ENCODE assay signal across 8 cellular contexts in genomic region chr3:37862219-37862711, GRCh38. TPM values are rescaled to one million over a fixed set of nuclear protein-coding genes. Genes with fewer than 3 reads are reported as not detected.
A peak's percentile ranks its signal among the peaks of the same experiment; 100 is the strongest.
DNase-seq lines count a peak whose midpoint lies in the region; ATAC-seq and TF ChIP-seq lines count a peak whose summit lies in the region.

No MANE protein-coding gene starts in this region.

- POLR2A ChIA-PET in A673 (lab: Charles Lee; ENCODE audit: low non-redundant PET), result no interaction called here
- POLR2A ChIA-PET in activated CD8-positive, alpha-beta T cell treated with anti-CD3 and anti-CD28 coated beads, Interleukin-2, amount 10 ng/mL, durations not matched to agents 7 days and 5 days (lab: Charles Lee), result no interaction called here
- POLR2A ChIA-PET in naive thymus-derived CD4-positive, alpha-beta T cell (lab: Charles Lee), result no interaction called here

- DNase-seq in A673 (ENCODE audit: low spot score) (peak; percentile 35), COR-L47 (lab: John Stamatoyannopoulos, UW) (no peak)
- DNase-seq in activated CD8-positive, alpha-beta T cell treated with anti-CD3 and anti-CD28 coated beads, Interleukin-2, amount 10 ng/mL, durations not matched to agents 7 days and 5 days, result no peak
- peak in 8 of 9 donors; percentile 19 to 69 (median 44) for DNase-seq in naive thymus-derived CD4-positive, alpha-beta T cell

- peak; percentile 29 for ATAC-seq in HG03432 (IDR thresholded peaks at IDR 0.05; ENCODE audit: unreplicated experiment)
- no peak for ATAC-seq in activated CD8-positive, alpha-beta T cell treated with anti-CD3 and anti-CD28 coated beads, Interleukin-2, amount 10 ng/mL, durations not matched to agents 7 days and 5 days
- ATAC-seq in esophagus mucosa, result peak; percentile 43
- peak; percentile 28 for ATAC-seq in naive thymus-derived CD4-positive, alpha-beta T cell
- ATAC-seq in HG03460 (IDR thresholded peaks at IDR 0.05; ENCODE audit: unreplicated experiment), result no peak

- H3K4me1 ChIP-seq in A673 (ENCODE audit: insufficient read depth, low read length, poor library complexity, severe bottlenecking), result peaks cover 4% of the 10 kb centered on the region
- H3K4me1 ChIP-seq in naive thymus-derived CD4-positive, alpha-beta T cell (ENCODE audit: control insufficient read depth in 2 of 2, insufficient read depth in 2 of 2, low read length in 2 of 2), result peaks cover 0 to 14% of the 10 kb centered on the region in 2 donors
- peaks cover 27% of the 10 kb centered on the region for H3K4me1 ChIP-seq in thymus (ENCODE audit: control insufficient read depth, insufficient read depth, low read length)

- no peaks in the 10 kb centered on the region for H3K36me3 Mint-ChIP-seq in activated CD8-positive, alpha-beta T cell treated with anti-CD3 and anti-CD28 coated beads, Interleukin-2, amount 10 ng/mL, durations not matched to agents 7 days and 5 days (ENCODE audit: low read depth)
- peaks cover 0 to 2% (median 0%) of the 10 kb centered on the region in 5 donors for H3K36me3 Mint-ChIP-seq in naive thymus-derived CD4-positive, alpha-beta T cell

- H3K9me3 ChIP-seq in A673 (ENCODE audit: low read depth, low read length, poor library complexity, severe bottlenecking) (no peaks in the 10 kb centered on the region), thymus (ENCODE audit: control insufficient read depth) (no peaks in the 10 kb centered on the region)
- H3K9me3 ChIP-seq in naive thymus-derived CD4-positive, alpha-beta T cell (ENCODE audit: control insufficient read depth in 2 of 3, low read length in 3 of 3), result no peaks in the 10 kb centered on the region

- intact Hi-C loops in A673 (cut with micrococcal nuclease; ENCODE audit: unreplicated experiment), result no loop called here
- intact Hi-C loops in naive thymus-derived CD4-positive, alpha-beta T cell (cut with micrococcal nuclease), result no loop called here

- H3K4me3 Mint-ChIP-seq in activated CD8-positive, alpha-beta T cell treated with anti-CD3 and anti-CD28 coated beads, Interleukin-2, amount 10 ng/mL, durations not matched to agents 7 days and 5 days, result peak overlapping the region; percentile 68
- peak overlapping the region; percentile 68 to 98 (median 86) for H3K4me3 Mint-ChIP-seq in naive thymus-derived CD4-positive, alpha-beta T cell

- no peaks in the 10 kb centered on the region for H3K36me3 ChIP-seq in A673 (ENCODE audit: insufficient read depth, low read length, poor library complexity, severe bottlenecking)
- H3K36me3 ChIP-seq in naive thymus-derived CD4-positive, alpha-beta T cell (ENCODE audit: control insufficient read depth in 2 of 3, insufficient read depth in 3 of 3, low read length in 3 of 3), result peaks cover 0 to 5% (median 0%) of the 10 kb centered on the region in 3 experiments
- H3K36me3 ChIP-seq in thymus (ENCODE audit: control insufficient read depth, insufficient read depth), result no peaks in the 10 kb centered on the region

- CTCF ChIA-PET in A673 (lab: Charles Lee), result no interaction called here
- CTCF ChIA-PET in activated CD8-positive, alpha-beta T cell treated with anti-CD3 and anti-CD28 coated beads, Interleukin-2, amount 10 ng/mL, durations not matched to agents 7 days and 5 days (lab: Charles Lee), result no interaction called here
- CTCF ChIA-PET in naive thymus-derived CD4-positive, alpha-beta T cell (lab: Charles Lee), result interaction anchor here (0.9 kb wide), 1 partner anchor 104 kb away, joined by 3 read pairs; no protein-coding TSS in a partner anchor

- H3K27ac ChIP-seq in A673 (ENCODE audit: low read depth, low read length, poor library complexity, severe bottlenecking), result no peak overlapping the region
- no peak overlapping the region for H3K27ac ChIP-seq in naive thymus-derived CD4-positive, alpha-beta T cell (ENCODE audit: low read depth, low read length)
- peak overlapping the region; percentile 62 for H3K27ac ChIP-seq in thymus (ENCODE audit: low read depth)

- 10% methylated on average over 36 of the region's 36 CpGs for WGBS in thymus

- H3K9me3 Mint-ChIP-seq in activated CD8-positive, alpha-beta T cell treated with anti-CD3 and anti-CD28 coated beads, Interleukin-2, amount 10 ng/mL, durations not matched to agents 7 days and 5 days (ENCODE audit: insufficient read depth), result no peaks in the 10 kb centered on the region
- H3K9me3 Mint-ChIP-seq in naive thymus-derived CD4-positive, alpha-beta T cell, result no peaks in the 10 kb centered on the region

- no peak overlapping the region for H3K27ac Mint-ChIP-seq in activated CD8-positive, alpha-beta T cell treated with anti-CD3 and anti-CD28 coated beads, Interleukin-2, amount 10 ng/mL, durations not matched to agents 7 days and 5 days
- H3K27ac Mint-ChIP-seq in naive thymus-derived CD4-positive, alpha-beta T cell, result peak overlapping the region; percentile 12 to 93 (median 67)

- peaks cover 57% of the 10 kb centered on the region for H3K27me3 Mint-ChIP-seq in activated CD8-positive, alpha-beta T cell treated with anti-CD3 and anti-CD28 coated beads, Interleukin-2, amount 10 ng/mL, durations not matched to agents 7 days and 5 days (ENCODE audit: low read depth)
- H3K27me3 Mint-ChIP-seq in naive thymus-derived CD4-positive, alpha-beta T cell, result peaks cover 0 to 50% (median 0%) of the 10 kb centered on the region in 5 donors

- H3K27me3 ChIP-seq in A673 (replicated peaks; ENCODE audit: insufficient read depth, low read depth, low read length, poor library complexity) (no peaks in the 10 kb centered on the region), thymus (ENCODE audit: control insufficient read depth, insufficient read depth) (no peaks in the 10 kb centered on the region)
- H3K27me3 ChIP-seq in naive thymus-derived CD4-positive, alpha-beta T cell (ENCODE audit: control insufficient read depth in 2 of 2, insufficient read depth in 2 of 2, low read length in 2 of 2), result no peaks in the 10 kb centered on the region

- H3K4me1 Mint-ChIP-seq in activated CD8-positive, alpha-beta T cell treated with anti-CD3 and anti-CD28 coated beads, Interleukin-2, amount 10 ng/mL, durations not matched to agents 7 days and 5 days (ENCODE audit: low read depth), result peaks cover 19% of the 10 kb centered on the region
- H3K4me1 Mint-ChIP-seq in naive thymus-derived CD4-positive, alpha-beta T cell, result peaks cover 12 to 36% (median 24%) of the 10 kb centered on the region in 7 donors

- no TSS peak for BruUV-seq in A673 (replicated peaks; lab: Mats Ljungman, UMichigan)

- H3K4me3 ChIP-seq in A673 (ENCODE audit: low read depth, low read length, poor library complexity, severe bottlenecking) (peak overlapping the region; percentile 58), thymus (ENCODE audit: low read length) (peak overlapping the region; percentile 73)
- H3K4me3 ChIP-seq in naive thymus-derived CD4-positive, alpha-beta T cell (ENCODE audit: low read length), result no peak overlapping the region

- no peak for TF ChIP-seq CTCF in A673 (conservative IDR thresholded peaks at IDR 0.05; ENCODE audit: low read depth, low read length)

RNA-seq across cellular contexts. Expression of gene CTDSPL, which starts 0.6 kb away (rescaled TPM):
- total RNA-seq in A673 (2021) (13.2 and 14.0 TPM in 2 replicates), esophagus mucosa (27.2 TPM)
- 1 to 10 TPM in 1 of 2 experiments, under 1 TPM in 1; 0.90 to 2.1 TPM for total RNA-seq in activated CD8-positive, alpha-beta T cell treated with anti-CD3 and anti-CD28 coated beads, Interleukin-2, amount 10 ng/mL, durations not matched to agents 7 days and 5 days
- total RNA-seq in naive thymus-derived CD4-positive, alpha-beta T cell, result 1 to 10 TPM; 1.5 to 5.6 (median 1.7) TPM
- under 1 TPM; 0.15 to 0.58 TPM for polyA plus RNA-seq in naive thymus-derived CD4-positive, alpha-beta T cell
- polyA plus RNA-seq in thymus, result 6.5 TPM

Comparison
In these comparisons a context has a peak if more than half of its experiments do, and no peak if none do; other contexts are left out.
1. DNase-seq: peak in A673 (single experiment) and naive thymus-derived CD4-positive, alpha-beta T cell (8 of 9); none in activated CD8-positive, alpha-beta T cell treated with anti-CD3 and anti-CD28 coated beads, Interleukin-2, amount 10 ng/mL, durations not matched to agents 7 days and 5 days (single experiment) and COR-L47 (single experiment).
2. ATAC-seq: peak in HG03432 (single experiment), esophagus mucosa (single experiment) and naive thymus-derived CD4-positive, alpha-beta T cell (single experiment); none in activated CD8-positive, alpha-beta T cell treated with anti-CD3 and anti-CD28 coated beads, Interleukin-2, amount 10 ng/mL, durations not matched to agents 7 days and 5 days (single experiment) and HG03460 (single experiment).